Comparison of ENCODE assay signal across 8 cellular contexts in genomic region chr7:74206589-74207120, GRCh38. TPM values are rescaled to one million over a fixed set of nuclear protein-coding genes. Genes with fewer than 3 reads are reported as not detected.
DNase-seq lines count a peak whose midpoint lies in the region; ATAC-seq and TF ChIP-seq lines count a peak whose summit lies in the region.

No MANE protein-coding gene starts in this region.

- peaks cover 45% of the 10 kb centered on the region for H3K4me1 ChIP-seq in OCI-LY3 (ENCODE audit: low read length)

- H3K4me3 ChIP-seq in HL-60 (replicated peaks; ENCODE audit: insufficient read depth, low read length), result no peak overlapping the region
- H3K4me3 ChIP-seq in OCI-LY3 (ENCODE audit: low read length), result peak overlapping the region; percentile 61
- H3K4me3 ChIP-seq in epithelial cell of proximal tubule (ENCODE audit: low read depth, low read length), result peak overlapping the region; percentile 34

- no peaks in the 10 kb centered on the region for H3K9me3 ChIP-seq in OCI-LY3 (ENCODE audit: insufficient read depth, low read length)

- DNase-seq in DMS79 (lab: John Stamatoyannopoulos, UW), result peak; percentile 43
- peak in 1 of 2 experiments; percentile 76 for DNase-seq in HL-60 (ENCODE audit: low read depth in 1 of 2, low spot score in 1 of 2)
- DNase-seq in activated T-cell treated with anti-CD3 and anti-CD28 coated beads for 4 hours, result peak; percentile 73
- DNase-seq in epithelial cell of proximal tubule (ENCODE audit: low read depth), result no peak
- peak; percentile 87 for DNase-seq in myocyte (ENCODE audit: low read depth)
- peak; percentile 95 for DNase-seq in stimulated activated CD8-positive, alpha-beta memory T cell treated with anti-CD3 and anti-CD28 coated beads, Interleukin-4, amount 100 ng/mL, for 48 hours

- ATAC-seq in GM19023 (IDR thresholded peaks at IDR 0.05; ENCODE audit: unreplicated experiment), result no peak

- H3K4me2 ChIP-seq in OCI-LY3 (ENCODE audit: low read length), result peak overlapping the region; percentile 73

- no peaks in the 10 kb centered on the region for H4K20me1 ChIP-seq in OCI-LY3 (ENCODE audit: insufficient read depth, low read length)

- peaks cover 17% of the 10 kb centered on the region for H3K79me2 ChIP-seq in OCI-LY3 (ENCODE audit: low read length)

- H2AFZ ChIP-seq in OCI-LY3 (ENCODE audit: low read depth, low read length), result no peak overlapping the region

- H3K27me3 ChIP-seq in HL-60 (ENCODE audit: insufficient read depth, poor library complexity, severe bottlenecking), result no peaks in the 10 kb centered on the region
- H3K27me3 ChIP-seq in OCI-LY3 (ENCODE audit: low read depth, low read length), result no peaks in the 10 kb centered on the region

- H3K27ac ChIP-seq in HL-60 (replicated peaks) (no peak overlapping the region), OCI-LY3 (ENCODE audit: low read length) (no peak overlapping the region)

- peaks cover 3% of the 10 kb centered on the region for H3K36me3 ChIP-seq in OCI-LY3 (replicated peaks; ENCODE audit: low read depth, low read length)

- H3K9ac ChIP-seq in OCI-LY3 (ENCODE audit: low read length), result peak overlapping the region; percentile 24; the same call in 1 of the 2 replicates

- TF ChIP-seq CTCF in HL-60 (IDR thresholded peaks at IDR 0.05; ENCODE audit: insufficient read depth, low read length) (peak; percentile 71), OCI-LY3 (IDR thresholded peaks at IDR 0.05; ENCODE audit: low read depth, low read length) (peak; percentile 92), epithelial cell of proximal tubule (conservative IDR thresholded peaks at IDR 0.05; ENCODE audit: low read depth, low read length) (peak; percentile 94)

RNA-seq across cellular contexts. Expression of gene LAT2, which starts 3.2 kb away (rescaled TPM):
- total RNA-seq in epithelial cell of proximal tubule (1.4 and 2.7 TPM in 2 replicates), myocyte (0.78 and 1.2 TPM in 2 replicates)
- 0.83 TPM for polyA plus RNA-seq in myocyte (2012)

RNA-seq across cellular contexts. Expression of gene EIF4H, which starts 32.5 kb away (rescaled TPM):
- total RNA-seq in epithelial cell of proximal tubule (310 and 417 TPM in 2 replicates), myocyte (304 and 308 TPM in 2 replicates)
- polyA plus RNA-seq in myocyte (2012), result 270 TPM

RNA-seq across cellular contexts. Expression of gene RFC2, which starts 47.5 kb away (rescaled TPM):
- 49.6 and 85.6 TPM in 2 replicates for total RNA-seq in epithelial cell of proximal tubule
- 12.1 and 13.0 TPM in 2 replicates for total RNA-seq in myocyte
- polyA plus RNA-seq in myocyte (2012), result 14.4 TPM
